In the genomic region with DNA sequence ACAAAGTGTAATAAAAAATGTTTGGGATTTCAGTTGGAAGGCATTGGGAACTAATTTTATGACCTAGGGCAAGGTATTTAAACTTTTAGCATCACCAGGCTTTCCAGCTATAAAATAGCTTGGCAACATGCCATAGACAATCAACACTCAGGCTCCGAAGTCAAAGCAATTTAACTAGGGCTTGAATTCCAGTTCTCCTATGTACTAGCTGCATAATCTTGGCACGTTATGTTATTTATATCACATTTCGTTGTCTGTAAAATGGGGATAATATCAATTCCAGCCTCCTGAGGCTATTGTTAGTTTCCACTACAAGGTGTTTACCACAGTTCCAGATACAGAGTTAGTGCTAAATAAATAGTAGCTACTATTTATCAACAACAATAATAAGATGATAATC, we compare ENCODE assay signal across 1 cellular context.
A peak's percentile ranks its signal among the peaks of the same experiment; 100 is the strongest.
TF ChIP-seq lines count a peak whose summit lies in the region.

No MANE protein-coding gene starts in this region.

TF ChIP-seq in HEK293, 187 proteins besides CTCF, POLR2A, EP300 and RAD21 (continued from another document):
- TF ChIP-seq IKZF3 (tag by site-specific recombination; IDR thresholded peaks at IDR 0.05) (0 out of 2 replicates have a peak, but pooled peaks have one; percentile 16), ZNF157 (tag by site-specific recombination; IDR thresholded peaks at IDR 0.05) (no peak), WT1 (tag by site-specific recombination; IDR thresholded peaks at IDR 0.05) (peak; percentile 48; the same call in 1 of the 2 replicates)
